28 cellular contexts compared by ENCODE assay signal in genomic region chr14:89891055-89891454, GRCh38.
"Had no signal": no experiment of that assay in that cellular context is flagged by ENCODE, and none has a peak within 500 bp of the region (broad histone marks: within the 10 kb centered on the region; RNA-seq: fewer than 3 reads in every experiment).

No MANE protein-coding gene starts in this region.

- H3K4me1 Mint-ChIP-seq: memory B cell had no signal

- H3K27me3 Mint-ChIP-seq: dendritic cell treated with granulocyte-macrophage colony-stimulating factor and Interleukin-4, amounts not matched to agents 40 ng/mL and 50 ng/mL, for 4 days; effector memory CD8-positive, alpha-beta T cell; memory B cell had no signal

- H3K9me3 ChIP-seq: colonic mucosa, esophagus squamous epithelium, gastrocnemius medialis had no signal

- FAIRE-seq: endometrium, islet of Langerhans, keratinocyte had no signal

- H3K27ac Mint-ChIP-seq: dendritic cell treated with granulocyte-macrophage colony-stimulating factor and Interleukin-4, amounts not matched to agents 40 ng/mL and 50 ng/mL, for 4 days; effector memory CD8-positive, alpha-beta T cell; endodermal cell; memory B cell had no signal

- H3K27me3 ChIP-seq: colonic mucosa, esophagus squamous epithelium, gastrocnemius medialis, heart right ventricle, left lung had no signal

- H3K4me3 ChIP-seq: colonic mucosa, esophagus squamous epithelium, gastrocnemius medialis, heart right ventricle, left lung, lung had no signal

- H3K4me3 Mint-ChIP-seq: dendritic cell treated with granulocyte-macrophage colony-stimulating factor and Interleukin-4, amounts not matched to agents 40 ng/mL and 50 ng/mL, for 4 days; effector memory CD8-positive, alpha-beta T cell; endodermal cell; memory B cell had no signal

- DNase-seq: colonic mucosa; cortex of kidney; effector CD8-positive, alpha-beta T cell; effector memory CD8-positive, alpha-beta T cell; endodermal cell; erythroblast; esophagus squamous epithelium; foreskin fibroblast; foreskin melanocyte; gastrocnemius medialis; glutamatergic neuron; head of caudate nucleus; heart right ventricle; hippocampal formation; left cardiac atrium; left lung; left ventricle myocardium superior; mammary epithelial cell; mesendoderm; midbrain had no signal

- H3K4me1 ChIP-seq: colonic mucosa, esophagus squamous epithelium, gastrocnemius medialis, heart right ventricle, left lung had no signal

- H3K27ac ChIP-seq: colonic mucosa, epithelial cell of prostate, esophagus squamous epithelium, gastrocnemius medialis, heart right ventricle, left lung had no signal

- H3K36me3 ChIP-seq: colonic mucosa, esophagus squamous epithelium, gastrocnemius medialis, heart right ventricle, left lung had no signal

- ATAC-seq: effector memory CD8-positive, alpha-beta T cell; esophagus mucosa; gastrocnemius medialis; heart right ventricle; left lung; left ventricle myocardium superior had no signal
